In genomic region chr17:17941015-17941414, GRCh38 we compare ENCODE assay signal across 21 cellular contexts. TPM values are rescaled to one million over a fixed set of nuclear protein-coding genes. Genes with fewer than 3 reads are reported as not detected.
A peak's percentile ranks its signal among the peaks of the same experiment; 100 is the strongest.
DNase-seq lines count a peak whose midpoint lies in the region; ATAC-seq and TF ChIP-seq lines count a peak whose summit lies in the region.
"Had no signal": no experiment of that assay in that cellular context is flagged by ENCODE, and none has a peak within 500 bp of the region (broad histone marks: within the 10 kb centered on the region; RNA-seq: fewer than 3 reads in every experiment).

No MANE protein-coding gene starts in this region.

- H2AFZ ChIP-seq in hepatocyte (no peak overlapping the region), H9 (ENCODE audit: low read length) (no peak overlapping the region)

- no peak overlapping the region for H2BK5ac ChIP-seq in H9 (ENCODE audit: insufficient read length, low read length)

- peak overlapping the region; percentile 30 for H3K27ac ChIP-seq in SJCRH30
- peak overlapping the region; percentile 41 for H3K27ac ChIP-seq in hepatocyte
- H3K27ac ChIP-seq in spleen, result peak overlapping the region in 5 of 8 donors; percentile 3 to 52 (median 13)
- no peak overlapping the region for H3K27ac ChIP-seq in H9 (ENCODE audit: insufficient read length, low read depth, low read length)
- H3K27ac ChIP-seq: colonic mucosa had no signal

- H3K27ac Mint-ChIP-seq in H9, result no peak overlapping the region
- H3K27ac Mint-ChIP-seq: memory B cell had no signal

- H3K79me1 ChIP-seq in H9 (ENCODE audit: insufficient read depth, low read depth, low read length, poor library complexity, severe bottlenecking), result no peaks in the 10 kb centered on the region

- H3K36me3 ChIP-seq in SJCRH30 (no peaks in the 10 kb centered on the region), hepatocyte (replicated peaks; ENCODE audit: insufficient read depth, low read depth) (no peaks in the 10 kb centered on the region), spleen (peaks cover 0 to 4% (median 0%) of the 10 kb centered on the region in 6 donors)
- H3K36me3 ChIP-seq: colonic mucosa, transverse colon had no signal

- WGBS in hepatocyte (ENCODE audit: low lambda C conversion rate, missing lambda C conversion rate), result 60% methylated on average over 5 of the region's 5 CpGs
- 50 to 57% (median 54%) methylated on average over 5 of the region's 5 CpGs for WGBS in spleen, 5 donors
- no CpG with 5 or more reads among the region's 5 CpGs for WGBS in H9 (ENCODE audit: extremely low coverage, insufficient read length, low lambda C conversion rate)

- no peak overlapping the region for H2BK120ac ChIP-seq in H9 (ENCODE audit: low read depth, low read length, poor library complexity, severe bottlenecking)

- H3K4me3 Mint-ChIP-seq in H9, result no peak overlapping the region
- H3K4me3 Mint-ChIP-seq: memory B cell had no signal

- no peak overlapping the region for H4K91ac ChIP-seq in H9 (ENCODE audit: insufficient read length, low read depth, low read length)

- peaks cover 63% of the 10 kb centered on the region for H3K79me2 ChIP-seq in hepatocyte
- no peaks in the 10 kb centered on the region for H3K79me2 ChIP-seq in H9 (ENCODE audit: insufficient read depth, low read length)

- H3K18ac ChIP-seq in H9 (ENCODE audit: insufficient read length, low read depth, low read length), result no peak overlapping the region

- H3T11ph ChIP-seq in H9 (ENCODE audit: low read length), result no peak overlapping the region

- no peak overlapping the region for H4K8ac ChIP-seq in H9 (replicated peaks; ENCODE audit: insufficient read length, low read depth, low read length)

- no peak for TF ChIP-seq POLR2A in spleen (IDR thresholded peaks at IDR 0.05)

- intact Hi-C loops in spleen (cut with DNase I; ENCODE audit: low total_unique reads), result no loop called here

- no peak overlapping the region for H2BK12ac ChIP-seq in H9 (ENCODE audit: insufficient read length, low read depth, low read length)

- no peaks in the 10 kb centered on the region for H3K23me2 ChIP-seq in H9 (ENCODE audit: insufficient read length, low read depth, low read length, poor library complexity, severe bottlenecking)

- no peak overlapping the region; the same call in 1 of the 2 replicates for H3K14ac ChIP-seq in H9 (ENCODE audit: insufficient read depth, low read length)

- no peak overlapping the region for H3K4me2 ChIP-seq in hepatocyte
- no peak overlapping the region for H3K4me2 ChIP-seq in H9 (ENCODE audit: insufficient read depth, insufficient read length, low read length)

- no peak for ATAC-seq in GM19324 (IDR thresholded peaks at IDR 0.05; ENCODE audit: low FRiP score, unreplicated experiment)
- ATAC-seq in GM21786 (IDR thresholded peaks at IDR 0.05; ENCODE audit: unreplicated experiment), result no peak
- ATAC-seq: activated CD4-positive, CD25-positive, alpha-beta regulatory T cell treated with anti-CD3 and anti-CD28 coated beads, Interleukin-2, amount 50 U/mL, for 24 hours; sciatic nerve had no signal

- no peak overlapping the region for H3K9ac ChIP-seq in H9 (ENCODE audit: extremely low read depth, insufficient read length, low read length)

- H3K27me3 ChIP-seq in SJCRH30 (no peaks in the 10 kb centered on the region), hepatocyte (no peaks in the 10 kb centered on the region), spleen (replicated peaks in 1 of 7) (no peaks in the 10 kb centered on the region), H9 (ENCODE audit: insufficient read depth, low read length) (no peaks in the 10 kb centered on the region)
- H3K27me3 ChIP-seq: colonic mucosa, transverse colon had no signal

- no peaks in the 10 kb centered on the region for H3K36me3 Mint-ChIP-seq in H9 (ENCODE audit: insufficient read depth in 1 of 3, low read depth in 3 of 3)

- H3K9me2 ChIP-seq in hepatocyte (replicated peaks; ENCODE audit: insufficient read depth), result no peaks in the 10 kb centered on the region

- no peak overlapping the region for H3K56ac ChIP-seq in H9 (ENCODE audit: insufficient read length, low read depth, low read length)

- peaks cover 32 to 41% of the 10 kb centered on the region in 2 experiments for H3K4me1 Mint-ChIP-seq in H9

- H3K27me3 Mint-ChIP-seq in H9 (ENCODE audit: low read depth), result no peaks in the 10 kb centered on the region; the same call in 1 of the 2 replicates
- H3K27me3 Mint-ChIP-seq: memory B cell had no signal

- H3K4me3 ChIP-seq in SJCRH30, result no peak overlapping the region
- H3K4me3 ChIP-seq in hepatocyte, result no peak overlapping the region
- no peak overlapping the region for H3K4me3 ChIP-seq in spleen
- H3K4me3 ChIP-seq: colonic mucosa, transverse colon had no signal

- TF ChIP-seq CTCF in hepatocyte (IDR thresholded peaks at IDR 0.05; ENCODE audit: poor library complexity) (no peak), spleen (IDR thresholded peaks at IDR 0.05 in 8 of 11, conservative IDR thresholded peaks at IDR 0.05 in 3 of 11) (no peak), H9 (conservative IDR thresholded peaks at IDR 0.05) (no peak)

- no peak overlapping the region for H2BK15ac ChIP-seq in H9 (ENCODE audit: low read depth, low read length)

- no peaks in the 10 kb centered on the region for H3K9me3 Mint-ChIP-seq in H9
- H3K9me3 Mint-ChIP-seq: memory B cell had no signal

- no peak overlapping the region for H2BK20ac ChIP-seq in H9 (ENCODE audit: low read depth, low read length, poor library complexity, severe bottlenecking)

- H2AK5ac ChIP-seq in H9 (ENCODE audit: insufficient read length, low read length), result no peak overlapping the region

- no peak overlapping the region for H4K5ac ChIP-seq in H9 (ENCODE audit: insufficient read length, low read depth, low read length)

- no peak overlapping the region for H3K4ac ChIP-seq in H9 (ENCODE audit: low read depth, low read length)

- peaks cover 71% of the 10 kb centered on the region for H3K4me1 ChIP-seq in SJCRH30
- peaks cover 77% of the 10 kb centered on the region for H3K4me1 ChIP-seq in hepatocyte (ENCODE audit: insufficient read depth)
- H3K4me1 ChIP-seq in spleen, result peaks cover 18 to 81% (median 51%) of the 10 kb centered on the region in 6 donors
- H3K4me1 ChIP-seq in H9 (ENCODE audit: insufficient read depth, low read length), result no peaks in the 10 kb centered on the region; the same call in 1 of the 2 replicates

- H4K20me1 ChIP-seq in hepatocyte (ENCODE audit: insufficient read depth, poor library complexity, severe bottlenecking) (no peaks in the 10 kb centered on the region), H9 (ENCODE audit: control insufficient read depth, insufficient read depth, insufficient read length) (no peaks in the 10 kb centered on the region)

- H3K9me3 ChIP-seq in SJCRH30 (replicated peaks) (no peaks in the 10 kb centered on the region), hepatocyte (ENCODE audit: low read depth) (no peaks in the 10 kb centered on the region), spleen (no peaks in the 10 kb centered on the region), H9 (ENCODE audit: control insufficient read depth, low read depth, low read length) (no peaks in the 10 kb centered on the region)
- H3K9me3 ChIP-seq: colonic mucosa, transverse colon had no signal

- DNase-seq in EH (ENCODE audit: low read depth) (peak; percentile 37), SJCRH30 (peak; percentile 64 to 65), hepatocyte (ENCODE audit: low spot score) (no peak), spleen (no peak), mesenteric fat pad (ENCODE audit: low spot score) (no peak), H9 (no peak)
- DNase-seq: activated gamma-delta T cell; amygdala; colonic mucosa; NCI-H1417 treated with DMSO at 0.1 percent for 48 hours; NCI-H226; Right ventricle myocardium superior; stimulated activated CD4-positive, alpha-beta T cell treated with anti-CD3 and anti-CD28 coated beads, Interleukin-4, amount 100 ng/mL, for 24 hours; stimulated activated CD8-positive, alpha-beta memory T cell treated with anti-CD3 and anti-CD28 coated beads, Interleukin-4, amount 100 ng/mL, for 48 hours; transverse colon had no signal

- H3K23ac ChIP-seq in H9 (ENCODE audit: insufficient read length, low read depth, low read length), result no peak overlapping the region

RNA-seq across cellular contexts. Expression of gene TOM1L2, which starts 31.2 kb away (rescaled TPM):
- 22.3 and 30.0 TPM in 2 replicates for total RNA-seq in SJCRH30 (2014; rRNA removed; shearing (Covaris generic))
- total RNA-seq in hepatocyte (27.5 and 29.6 TPM in 2 replicates), spleen (10 to 100 TPM; 27.0 to 82.6 (median 56.5) TPM), mesenteric fat pad (43.7 TPM), H9 (2021) (4.6 and 5.1 TPM in 2 replicates)
- polyA plus RNA-seq in hepatocyte (21.5 and 41.1 TPM in 2 replicates), spleen (10 to 100 TPM in 1 of 3 donors, 1 to 10 TPM in 2; 5.3 to 17.6 (median 7.7) TPM)

RNA-seq across cellular contexts. Expression of gene DRC3, which starts 31.6 kb away (rescaled TPM):
- total RNA-seq in SJCRH30 (2014; rRNA removed; shearing (Covaris generic)), result 0.66 and 0.89 TPM in 2 replicates
- total RNA-seq in hepatocyte (1.1 TPM in 2 replicates), spleen (1 to 10 TPM in 5 of 7 donors, under 1 TPM in 2; 0.37 to 7.3 (median 2.3) TPM), mesenteric fat pad (0.32 TPM), H9 (2021) (0.31 and 0.68 TPM in 2 replicates)
- polyA plus RNA-seq in hepatocyte (1.8 and 3.2 TPM in 2 replicates), spleen (1 to 10 TPM in 2 of 3 donors, under 1 TPM in 1; 0.93 to 2.4 (median 2.3) TPM)
- total RNA-seq: T-helper 2 cell treated with Interferon-gamma antibody and Interleukin-4, amounts not matched to agents 100 ng/mL and 5 ng/mL, for 36 hours had no signal

Comparison
In these comparisons a context has a peak if more than half of its experiments do, and no peak if none do; other contexts are left out.
1. DNase-seq: peak in EH (single experiment) and SJCRH30 (2 of 2); none in hepatocyte (single experiment), spleen (single experiment), mesenteric fat pad (single experiment) and H9 (single experiment).